20 cellular contexts compared by ENCODE assay signal in the genomic region with DNA sequence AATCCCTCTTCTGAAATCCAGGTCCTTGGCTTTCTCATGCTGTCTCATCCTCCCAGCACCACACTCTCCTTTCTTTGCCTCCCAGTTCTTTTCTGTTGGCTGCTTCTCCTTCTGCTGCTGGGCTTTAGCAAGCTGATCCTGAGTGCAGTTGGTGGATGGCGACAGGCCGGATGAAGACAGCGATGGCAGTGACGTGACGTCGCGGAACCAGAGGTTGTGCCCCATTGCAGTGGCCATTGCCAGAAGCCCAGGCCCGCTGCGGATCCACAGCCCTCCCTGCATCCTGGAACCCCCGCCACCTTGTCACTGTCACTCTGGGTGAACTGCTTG.
A peak's percentile ranks its signal among the peaks of the same experiment; 100 is the strongest.
DNase-seq lines count a peak whose midpoint lies in the region; ATAC-seq and TF ChIP-seq lines count a peak whose summit lies in the region.
"Had no signal": no experiment of that assay in that cellular context is flagged by ENCODE, and none has a peak within 500 bp of the region (broad histone marks: within the 10 kb centered on the region; RNA-seq: fewer than 3 reads in every experiment).

No MANE protein-coding gene starts in this region.

- H2BK5ac ChIP-seq in trophoblast cell (ENCODE audit: low read depth, low read length, poor library complexity), result no peak overlapping the region

- H2BK120ac ChIP-seq in trophoblast cell (ENCODE audit: insufficient read depth, low read length, poor library complexity), result no peak overlapping the region

- no peak for TF ChIP-seq POLR2A in adrenal gland (IDR thresholded peaks at IDR 0.05)

- H4K8ac ChIP-seq in trophoblast cell (ENCODE audit: low read depth, low read length), result no peak overlapping the region

- intact Hi-C loops in adrenal gland (cut with DNase I) (loop anchor here in 1 of 2 donors (10.0 kb wide), 1 partner anchor 298 kb away; no protein-coding TSS in a partner anchor), lower lobe of right lung (cut with DNase I) (no loop called here)

- no peak overlapping the region for H2AFZ ChIP-seq in trophoblast cell (ENCODE audit: insufficient read depth, low read length, poor library complexity)

- no peak overlapping the region for H3K14ac ChIP-seq in trophoblast cell (ENCODE audit: low read length)

- H2BK12ac ChIP-seq in trophoblast cell (ENCODE audit: low read length), result peak overlapping the region; percentile 37

- no peak overlapping the region for H3K18ac ChIP-seq in trophoblast cell (ENCODE audit: low read length)

- H2AK5ac ChIP-seq in trophoblast cell (ENCODE audit: low read length), result no peak overlapping the region

- H3K27me3 ChIP-seq in NT2/D1 (ENCODE audit: insufficient read depth, insufficient read length) (no peaks in the 10 kb centered on the region), adrenal gland (no peaks in the 10 kb centered on the region), lower lobe of right lung (ENCODE audit: low read depth) (no peaks in the 10 kb centered on the region), trophoblast cell (ENCODE audit: insufficient read depth, low read length) (no peaks in the 10 kb centered on the region)
- H3K27me3 ChIP-seq: brain microvascular endothelial cell, heart left ventricle, SJCRH30 had no signal

- DNase-seq in NT2/D1 (ENCODE audit: low read depth, low spot score) (no peak), adrenal gland (peak in 5 of 7 donors; percentile 49 to 80 (median 61)), lower lobe of right lung (peak; percentile 41), trophoblast cell (no peak), putamen (ENCODE audit: low spot score) (no peak), NCI-H2081 (lab: John Stamatoyannopoulos, UW) (no peak), amniotic stem cell (lab: John Stamatoyannopoulos, UW) (no peak)
- DNase-seq: activated CD4-positive, CD25-positive, alpha-beta regulatory T cell treated with anti-CD3 and anti-CD28 coated beads, Interleukin-2, amount 50 U/mL, for 72 hours; activated CD8-positive, alpha-beta T cell treated with anti-CD3 and anti-CD28 coated beads for 36 hours; brain microvascular endothelial cell; CD4-positive, alpha-beta T cell; effector CD8-positive, alpha-beta T cell; foreskin fibroblast; NCI-H1436; NCI-H774; stimulated activated CD4-positive, alpha-beta T cell treated with anti-CD3 and anti-CD28 coated beads, Interleukin-1b, Interleukin-23, amount 100 ng/mL, for 48 hours had no signal

- H3K36me3 ChIP-seq in NT2/D1 (ENCODE audit: insufficient read depth, insufficient read length, low read length), result peaks cover 20% of the 10 kb centered on the region
- H3K36me3 ChIP-seq in adrenal gland (replicated peaks in 1 of 2), result no peaks in the 10 kb centered on the region
- H3K36me3 ChIP-seq in lower lobe of right lung, result peaks cover 4% of the 10 kb centered on the region
- peaks cover 0 to 2% of the 10 kb centered on the region in 2 experiments for H3K36me3 ChIP-seq in trophoblast cell (ENCODE audit: control insufficient read depth in 1 of 2, insufficient read depth in 2 of 2, low read length in 2 of 2)
- H3K36me3 ChIP-seq: SJCRH30 had no signal

- H3K27ac ChIP-seq in adrenal gland, result peak overlapping the region; percentile 76 to 99 (median 93)
- H3K27ac ChIP-seq in lower lobe of right lung, result no peak overlapping the region
- H3K27ac ChIP-seq in trophoblast cell (ENCODE audit: low read depth, low read length), result peak overlapping the region; percentile 0
- H3K27ac ChIP-seq: brain microvascular endothelial cell, heart left ventricle had no signal

- no peak overlapping the region for H4K12ac ChIP-seq in trophoblast cell (ENCODE audit: low read depth, low read length)

- H3K9me3 ChIP-seq in NT2/D1 (ENCODE audit: insufficient read depth, low read length), result no peaks in the 10 kb centered on the region
- no peaks in the 10 kb centered on the region for H3K9me3 ChIP-seq in adrenal gland (replicated peaks in 1 of 3)
- no peaks in the 10 kb centered on the region for H3K9me3 ChIP-seq in lower lobe of right lung
- peaks cover 2% of the 10 kb centered on the region for H3K9me3 ChIP-seq in trophoblast cell (ENCODE audit: insufficient read depth, low read depth, low read length)
- H3K9me3 ChIP-seq: heart left ventricle, SJCRH30 had no signal

- H3K9ac ChIP-seq in NT2/D1 (ENCODE audit: insufficient read length, low read depth) (peak overlapping the region; percentile 47), trophoblast cell (ENCODE audit: low read length) (no peak overlapping the region)

- no peak overlapping the region for H3K4ac ChIP-seq in trophoblast cell (ENCODE audit: low read depth, low read length)

- no peak overlapping the region for H3K23ac ChIP-seq in trophoblast cell (ENCODE audit: low read length)

- no peak for ATAC-seq in lower lobe of right lung
- ATAC-seq: activated CD8-positive, alpha-beta T cell treated with anti-CD3 and anti-CD28 coated beads for 36 hours had no signal

- peaks cover 6% of the 10 kb centered on the region for H3K79me1 ChIP-seq in trophoblast cell (ENCODE audit: low read length)

- WGBS in adrenal gland, 4 donors, result 44 to 56% (median 52%) methylated on average over 10 of the region's 10 CpGs
- WGBS in trophoblast cell (ENCODE audit: extremely low coverage, insufficient coverage, insufficient read length), result no CpG with 5 or more reads among the region's 10 CpGs

- peaks cover 2% of the 10 kb centered on the region for H3K79me2 ChIP-seq in trophoblast cell (ENCODE audit: control insufficient read depth, insufficient read depth, low read length, poor library complexity)

- no peak overlapping the region for H4K91ac ChIP-seq in trophoblast cell (ENCODE audit: low read depth, low read length)

- H3K4me1 ChIP-seq in NT2/D1 (ENCODE audit: insufficient read depth, insufficient read length) (peaks cover 10% of the 10 kb centered on the region), adrenal gland (replicated peaks in 1 of 2) (peaks cover 5 to 32% of the 10 kb centered on the region in 2 donors), lower lobe of right lung (peaks cover 10% of the 10 kb centered on the region), trophoblast cell (ENCODE audit: control insufficient read depth in 1 of 2, insufficient read depth in 2 of 2, low read length in 2 of 2) (peaks cover 7 to 10% of the 10 kb centered on the region in 2 experiments)

- TF ChIP-seq CTCF in adrenal gland (IDR thresholded peaks at IDR 0.05) (no peak), lower lobe of right lung (IDR thresholded peaks at IDR 0.05) (no peak)

- no peak overlapping the region for H3K4me2 ChIP-seq in trophoblast cell (ENCODE audit: low read length)

- H3K4me3 ChIP-seq in NT2/D1 (ENCODE audit: insufficient read length, low read depth) (no peak overlapping the region), adrenal gland (peak overlapping the region in 1 of 4 donors; percentile 44), lower lobe of right lung (no peak overlapping the region), trophoblast cell (ENCODE audit: low read depth, low read length) (no peak overlapping the region)
- H3K4me3 ChIP-seq: GM12878, skin epidermis had no signal

Comparison
In these comparisons a context has a peak if more than half of its experiments do, and no peak if none do; other contexts are left out.
1. DNase-seq: peak in adrenal gland (5 of 7) and lower lobe of right lung (single experiment); none in NT2/D1 (single experiment), trophoblast cell (0 of 2), putamen (single experiment), NCI-H2081 (0 of 2) and amniotic stem cell (single experiment).